18 cellular contexts compared by ENCODE assay signal in genomic region chr6:82257088-82257774, GRCh38. TPM values are rescaled to one million over a fixed set of nuclear protein-coding genes. Genes with fewer than 3 reads are reported as not detected.
DNase-seq lines count a peak whose midpoint lies in the region; ATAC-seq and TF ChIP-seq lines count a peak whose summit lies in the region.
"Had no signal": no experiment of that assay in that cellular context is flagged by ENCODE, and none has a peak within 500 bp of the region (broad histone marks: within the 10 kb centered on the region; RNA-seq: fewer than 3 reads in every experiment).

No MANE protein-coding gene starts in this region.

- H3K9me3 ChIP-seq in A673 (ENCODE audit: low read depth, low read length, poor library complexity, severe bottlenecking) (no peaks in the 10 kb centered on the region), H9 (ENCODE audit: control insufficient read depth, low read depth, low read length) (no peaks in the 10 kb centered on the region), OCI-LY3 (ENCODE audit: insufficient read depth, low read length) (no peaks in the 10 kb centered on the region), hepatocyte (ENCODE audit: low read depth) (no peaks in the 10 kb centered on the region), ascending aorta (no peaks in the 10 kb centered on the region)
- H3K9me3 ChIP-seq: breast epithelium, esophagus muscularis mucosa, left ventricle myocardium inferior, MG63, sigmoid colon, stomach had no signal

- no peaks in the 10 kb centered on the region for H3K36me3 Mint-ChIP-seq in H9 (ENCODE audit: insufficient read depth in 1 of 3, low read depth in 3 of 3)

- no peak overlapping the region for H3K27ac ChIP-seq in A673 (ENCODE audit: low read depth, low read length, poor library complexity, severe bottlenecking)
- H3K27ac ChIP-seq in H9 (ENCODE audit: insufficient read length, low read depth, low read length) = no peak overlapping the region
- H3K27ac ChIP-seq in OCI-LY3 (ENCODE audit: low read length) = no peak overlapping the region
- H3K27ac ChIP-seq in hepatocyte = no peak overlapping the region
- no peak overlapping the region for H3K27ac ChIP-seq in ascending aorta
- H3K27ac ChIP-seq: breast epithelium, esophagus muscularis mucosa, left ventricle myocardium inferior, sigmoid colon, stomach had no signal

- ATAC-seq in stimulated activated naive CD8-positive, alpha-beta T cell treated with anti-CD3 and anti-CD28 coated beads, Interleukin-15, amount 100 ng/mL, for 72 hours = no peak
- ATAC-seq: activated CD4-positive, alpha-beta T cell treated with anti-CD3 and anti-CD28 coated beads for 36 hours; activated naive CD8-positive, alpha-beta T cell treated with anti-CD3 and anti-CD28 coated beads, Interleukin-2, amount 50 U/mL, for 24 hours had no signal

- H3K9ac ChIP-seq in H9 (ENCODE audit: extremely low read depth, insufficient read length, low read length) = no peak overlapping the region
- no peak overlapping the region for H3K9ac ChIP-seq in OCI-LY3 (ENCODE audit: low read length)

- peak; percentile 41; the same call in 1 of the 2 replicates for TF ChIP-seq CTCF in A673 (conservative IDR thresholded peaks at IDR 0.05; ENCODE audit: low read depth, low read length)
- TF ChIP-seq CTCF in H9 (conservative IDR thresholded peaks at IDR 0.05) = no peak; the same call in 2 of the 3 replicates
- TF ChIP-seq CTCF in OCI-LY3 (IDR thresholded peaks at IDR 0.05; ENCODE audit: low read depth, low read length) = 0 out of 2 replicates have a peak, but pooled peaks have one; percentile 14
- TF ChIP-seq CTCF in hepatocyte (IDR thresholded peaks at IDR 0.05; ENCODE audit: poor library complexity) = peak; percentile 30
- no peak for TF ChIP-seq CTCF in ascending aorta (IDR thresholded peaks at IDR 0.05)

- H2AFZ ChIP-seq in H9 (ENCODE audit: low read length) (no peak overlapping the region), OCI-LY3 (ENCODE audit: low read depth, low read length) (0 out of 2 replicates have a peak overlapping the region, but pooled peaks have one; percentile 35), hepatocyte (no peak overlapping the region)

- H3K27ac Mint-ChIP-seq in H9 = peak overlapping the region; percentile 77 to 94 (median 90); a peak in 6 of 7 replicates
- no peak overlapping the region for H3K27ac Mint-ChIP-seq in stimulated activated naive CD8-positive, alpha-beta T cell treated with anti-CD3 and anti-CD28 coated beads, Interleukin-15, amount 100 ng/mL, for 72 hours
- H3K27ac Mint-ChIP-seq: activated CD4-positive, alpha-beta T cell treated with anti-CD3 and anti-CD28 coated beads for 36 hours; activated naive CD8-positive, alpha-beta T cell treated with anti-CD3 and anti-CD28 coated beads, Interleukin-2, amount 50 U/mL, for 24 hours; activated T-helper 2 cell treated with anti-CD3 and anti-CD28 coated beads, Interferon-gamma antibody, Interleukin-2, Interleukin-4, amounts not matched to agents 10 μg/mL and 5 μg/mL and 100 μg/mL, durations not matched to agents 14 hours and 24 hours and 36 hours had no signal

- H4K20me1 ChIP-seq in H9 (ENCODE audit: control insufficient read depth, insufficient read depth, insufficient read length) (no peaks in the 10 kb centered on the region), OCI-LY3 (ENCODE audit: insufficient read depth, low read length) (no peaks in the 10 kb centered on the region), hepatocyte (ENCODE audit: insufficient read depth, poor library complexity, severe bottlenecking) (no peaks in the 10 kb centered on the region)

- H2AK5ac ChIP-seq in H9 (ENCODE audit: insufficient read length, low read length) = no peak overlapping the region

- H4K91ac ChIP-seq in H9 (ENCODE audit: insufficient read length, low read depth, low read length) = no peak overlapping the region

- no peaks in the 10 kb centered on the region for H3K27me3 Mint-ChIP-seq in H9 (ENCODE audit: low read depth)
- H3K27me3 Mint-ChIP-seq in stimulated activated naive CD8-positive, alpha-beta T cell treated with anti-CD3 and anti-CD28 coated beads, Interleukin-15, amount 100 ng/mL, for 72 hours = no peaks in the 10 kb centered on the region

- H3K36me3 ChIP-seq in A673 (ENCODE audit: insufficient read depth, low read length, poor library complexity, severe bottlenecking) (no peaks in the 10 kb centered on the region), OCI-LY3 (replicated peaks; ENCODE audit: low read depth, low read length) (no peaks in the 10 kb centered on the region), hepatocyte (replicated peaks; ENCODE audit: insufficient read depth, low read depth) (no peaks in the 10 kb centered on the region), ascending aorta (no peaks in the 10 kb centered on the region)
- H3K36me3 ChIP-seq: breast epithelium, esophagus muscularis mucosa, left ventricle myocardium inferior, MG63, sigmoid colon, stomach had no signal

- no peak overlapping the region for H2BK120ac ChIP-seq in H9 (ENCODE audit: low read depth, low read length, poor library complexity, severe bottlenecking)

- POLR2A ChIA-PET in A673 (lab: Charles Lee; ENCODE audit: low non-redundant PET) = no interaction called here

- no peak overlapping the region for H4K5ac ChIP-seq in H9 (ENCODE audit: insufficient read length, low read depth, low read length)

- H3K23me2 ChIP-seq in H9 (ENCODE audit: insufficient read length, low read depth, low read length, poor library complexity, severe bottlenecking) = no peaks in the 10 kb centered on the region

- no peaks in the 10 kb centered on the region for H3K9me3 Mint-ChIP-seq in H9
- no peaks in the 10 kb centered on the region for H3K9me3 Mint-ChIP-seq in stimulated activated naive CD8-positive, alpha-beta T cell treated with anti-CD3 and anti-CD28 coated beads, Interleukin-15, amount 100 ng/mL, for 72 hours
- H3K9me3 Mint-ChIP-seq: activated naive CD8-positive, alpha-beta T cell treated with anti-CD3 and anti-CD28 coated beads, Interleukin-2, amount 50 U/mL, for 24 hours; activated T-helper 2 cell treated with anti-CD3 and anti-CD28 coated beads, Interferon-gamma antibody, Interleukin-2, Interleukin-4, amounts not matched to agents 10 μg/mL and 5 μg/mL and 100 μg/mL, durations not matched to agents 14 hours and 24 hours and 36 hours had no signal

- H4K8ac ChIP-seq in H9 (replicated peaks; ENCODE audit: insufficient read length, low read depth, low read length) = no peak overlapping the region

- H3K18ac ChIP-seq in H9 (ENCODE audit: insufficient read length, low read depth, low read length) = no peak overlapping the region

- no peaks in the 10 kb centered on the region for H3K79me1 ChIP-seq in H9 (ENCODE audit: insufficient read depth, low read depth, low read length, poor library complexity, severe bottlenecking)

- H3K4me3 ChIP-seq in A673 (ENCODE audit: low read depth, low read length, poor library complexity, severe bottlenecking) (no peak overlapping the region), OCI-LY3 (ENCODE audit: low read length) (no peak overlapping the region), hepatocyte (no peak overlapping the region), ascending aorta (no peak overlapping the region)
- H3K4me3 ChIP-seq: breast epithelium, esophagus muscularis mucosa, left ventricle myocardium inferior, MG63, sigmoid colon, stomach had no signal

- H3K79me2 ChIP-seq in H9 (ENCODE audit: insufficient read depth, low read length) = no peaks in the 10 kb centered on the region
- no peaks in the 10 kb centered on the region for H3K79me2 ChIP-seq in OCI-LY3 (ENCODE audit: low read length)
- H3K79me2 ChIP-seq in hepatocyte = no peaks in the 10 kb centered on the region

- WGBS in H9 (ENCODE audit: extremely low coverage, insufficient read length, low lambda C conversion rate) = no CpG with 5 or more reads among the region's 1 CpG
- 22% methylated on average over 1 of the region's 1 CpG for WGBS in hepatocyte (ENCODE audit: low lambda C conversion rate, missing lambda C conversion rate)

- peaks cover 39 to 41% of the 10 kb centered on the region in 2 experiments for H3K4me1 Mint-ChIP-seq in H9
- no peaks in the 10 kb centered on the region for H3K4me1 Mint-ChIP-seq in stimulated activated naive CD8-positive, alpha-beta T cell treated with anti-CD3 and anti-CD28 coated beads, Interleukin-15, amount 100 ng/mL, for 72 hours
- H3K4me1 Mint-ChIP-seq: activated CD4-positive, alpha-beta T cell treated with anti-CD3 and anti-CD28 coated beads for 36 hours; activated naive CD8-positive, alpha-beta T cell treated with anti-CD3 and anti-CD28 coated beads, Interleukin-2, amount 50 U/mL, for 24 hours had no signal

- H2BK12ac ChIP-seq in H9 (ENCODE audit: insufficient read length, low read depth, low read length) = no peak overlapping the region

- no peak overlapping the region for H3K4ac ChIP-seq in H9 (ENCODE audit: low read depth, low read length)

- peaks cover 31% of the 10 kb centered on the region for H3K4me1 ChIP-seq in A673 (ENCODE audit: insufficient read depth, low read length, poor library complexity, severe bottlenecking)
- H3K4me1 ChIP-seq in H9 (ENCODE audit: insufficient read depth, low read length) = no peaks in the 10 kb centered on the region; the same call in 1 of the 2 replicates
- H3K4me1 ChIP-seq in OCI-LY3 (ENCODE audit: low read length) = peaks cover 4% of the 10 kb centered on the region
- H3K4me1 ChIP-seq in hepatocyte (ENCODE audit: insufficient read depth) = no peaks in the 10 kb centered on the region
- H3K4me1 ChIP-seq in ascending aorta = no peaks in the 10 kb centered on the region

- CTCF ChIA-PET in A673 (lab: Charles Lee) = no interaction called here

- no peak overlapping the region for H3K14ac ChIP-seq in H9 (ENCODE audit: insufficient read depth, low read length)

- H3K27me3 ChIP-seq in A673 (replicated peaks; ENCODE audit: insufficient read depth, low read depth, low read length, poor library complexity) = no peaks in the 10 kb centered on the region
- H3K27me3 ChIP-seq in H9 (ENCODE audit: insufficient read depth, low read length) = no peaks in the 10 kb centered on the region
- H3K27me3 ChIP-seq in OCI-LY3 (ENCODE audit: low read depth, low read length) = no peaks in the 10 kb centered on the region
- no peaks in the 10 kb centered on the region for H3K27me3 ChIP-seq in hepatocyte
- H3K27me3 ChIP-seq in ascending aorta = no peaks in the 10 kb centered on the region
- H3K27me3 ChIP-seq: breast epithelium, esophagus muscularis mucosa, MG63, sigmoid colon, stomach had no signal

- H3K4me3 Mint-ChIP-seq in H9 = no peak overlapping the region
- H3K4me3 Mint-ChIP-seq in stimulated activated naive CD8-positive, alpha-beta T cell treated with anti-CD3 and anti-CD28 coated beads, Interleukin-15, amount 100 ng/mL, for 72 hours = no peak overlapping the region
- H3K4me3 Mint-ChIP-seq: activated CD4-positive, alpha-beta T cell treated with anti-CD3 and anti-CD28 coated beads for 36 hours; activated naive CD8-positive, alpha-beta T cell treated with anti-CD3 and anti-CD28 coated beads, Interleukin-2, amount 50 U/mL, for 24 hours had no signal

- no peak overlapping the region for H3K56ac ChIP-seq in H9 (ENCODE audit: insufficient read length, low read depth, low read length)

- no peak overlapping the region for H3K23ac ChIP-seq in H9 (ENCODE audit: insufficient read length, low read depth, low read length)

- no peak overlapping the region for H2BK5ac ChIP-seq in H9 (ENCODE audit: insufficient read length, low read length)

- intact Hi-C loops in A673 (cut with micrococcal nuclease; ENCODE audit: unreplicated experiment) = loop anchor here (10.0 kb wide), 2 partner anchors 958 to 1258 kb away; partner anchors contain the start of gene PRSS35
- intact Hi-C loops in ascending aorta (cut with DNase I) = no loop called here

- H2BK15ac ChIP-seq in H9 (ENCODE audit: low read depth, low read length) = no peak overlapping the region

- no peaks in the 10 kb centered on the region for H3K9me2 ChIP-seq in hepatocyte (replicated peaks; ENCODE audit: insufficient read depth)

- no peak overlapping the region for H3K4me2 ChIP-seq in H9 (ENCODE audit: insufficient read depth, insufficient read length, low read length)
- H3K4me2 ChIP-seq in OCI-LY3 (ENCODE audit: low read length) = no peak overlapping the region
- no peak overlapping the region for H3K4me2 ChIP-seq in hepatocyte

- DNase-seq in A673 (ENCODE audit: low spot score) = peak; percentile 37
- no peak for DNase-seq in H9
- peak; percentile 14 for DNase-seq in hepatocyte (ENCODE audit: low spot score)
- DNase-seq in stimulated activated naive CD8-positive, alpha-beta T cell treated with anti-CD3 and anti-CD28 coated beads, Interleukin-15, amount 100 ng/mL, for 72 hours = no peak
- no peak for DNase-seq in ascending aorta (ENCODE audit: low spot score in 2 of 2)
- DNase-seq in COLO668 (lab: John Stamatoyannopoulos, UW; ENCODE audit: unreplicated experiment) = no peak
- DNase-seq: activated CD4-positive, alpha-beta T cell treated with anti-CD3 and anti-CD28 coated beads for 36 hours; activated naive CD8-positive, alpha-beta T cell treated with anti-CD3 and anti-CD28 coated beads, Interleukin-2, amount 50 U/mL, for 24 hours; AML-193; left ventricle myocardium inferior; MG63; NCI-H1694 treated with DMSO at 0.1 percent for 48 hours; sigmoid colon; stomach had no signal

- no TSS peak for BruUV-seq in A673 (replicated peaks; lab: Mats Ljungman, UMichigan)

- H3T11ph ChIP-seq in H9 (ENCODE audit: low read length) = no peak overlapping the region

- no peak overlapping the region for H2BK20ac ChIP-seq in H9 (ENCODE audit: low read depth, low read length, poor library complexity, severe bottlenecking)

RNA-seq across cellular contexts. Expression of gene IBTK, which starts 9.7 kb away (rescaled TPM):
- total RNA-seq in A673 (2021) (41.3 and 45.5 TPM in 2 replicates), H9 (2021) (17.1 and 17.8 TPM in 2 replicates), hepatocyte (54.2 and 60.3 TPM in 2 replicates), ascending aorta (8.8 TPM)
- polyA plus RNA-seq in hepatocyte = 17.3 and 19.6 TPM in 2 replicates

Comparison
In these comparisons a context has a peak if more than half of its experiments do, and no peak if none do; other contexts are left out.
1. DNase-seq: peak in A673 (single experiment) and hepatocyte (single experiment); none in H9 (single experiment), stimulated activated naive CD8-positive, alpha-beta T cell treated with anti-CD3 and anti-CD28 coated beads, Interleukin-15, amount 100 ng/mL, for 72 hours (0 of 2), ascending aorta (0 of 2) and COLO668 (single experiment).
2. CTCF ChIP-seq: peak in A673 (single experiment), OCI-LY3 (single experiment) and hepatocyte (single experiment); none in H9 (single experiment) and ascending aorta (0 of 3).
3. H3K27ac Mint-ChIP-seq: peak in H9 (3 of 3); none in stimulated activated naive CD8-positive, alpha-beta T cell treated with anti-CD3 and anti-CD28 coated beads, Interleukin-15, amount 100 ng/mL, for 72 hours (0 of 2).